Comparison of ENCODE assay signal across 11 cellular contexts in the genomic region with DNA sequence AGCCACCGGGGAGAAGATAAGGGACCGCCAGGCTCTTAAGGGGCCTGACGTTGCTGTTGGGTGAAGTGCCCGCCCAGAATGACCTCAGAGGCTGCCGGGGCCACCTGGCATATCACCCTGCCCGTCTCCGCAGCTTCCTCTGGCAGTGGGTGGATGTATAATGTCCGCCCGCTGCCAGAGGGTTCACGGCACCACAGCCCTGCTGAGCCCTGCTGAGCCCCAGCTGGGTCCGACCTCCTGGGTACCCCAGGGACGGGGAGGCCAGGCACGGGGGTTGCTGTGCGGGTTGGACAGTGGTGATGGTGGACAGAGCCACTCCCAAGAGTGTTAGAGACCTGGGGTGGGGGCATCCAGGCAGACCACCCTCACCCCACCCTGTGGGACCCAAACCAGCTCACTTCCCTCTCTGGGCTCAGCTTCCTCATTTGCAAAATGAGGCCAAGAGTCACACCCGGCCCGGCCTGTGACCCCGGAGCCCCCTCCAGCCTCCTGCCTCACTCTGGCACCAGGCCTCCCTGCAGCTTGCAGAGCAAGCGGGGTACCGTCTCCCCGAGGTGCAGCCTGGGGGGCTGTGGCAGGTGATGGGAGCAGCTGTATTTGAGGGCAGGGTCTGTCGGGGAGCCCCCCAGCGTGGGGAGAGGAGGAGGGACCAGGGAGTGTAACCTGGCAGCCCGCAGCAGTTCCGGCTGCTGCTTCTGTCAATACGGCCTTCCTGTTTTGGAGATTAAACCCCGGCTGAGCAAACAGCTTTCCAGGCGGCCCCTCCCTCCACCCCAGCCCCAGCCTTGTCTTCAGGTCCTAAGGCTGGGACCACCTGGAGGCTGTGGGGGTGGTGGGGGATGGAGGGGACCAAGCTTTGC. TPM values are rescaled to one million over a fixed set of nuclear protein-coding genes. Genes with fewer than 3 reads are reported as not detected.
A peak's percentile ranks its signal among the peaks of the same experiment; 100 is the strongest.
DNase-seq lines count a peak whose midpoint lies in the region; TF ChIP-seq lines count a peak whose summit lies in the region.
"Had no signal": no experiment of that assay in that cellular context is flagged by ENCODE, and none has a peak within 500 bp of the region (broad histone marks: within the 10 kb centered on the region; RNA-seq: fewer than 3 reads in every experiment).

No MANE protein-coding gene starts in this region.

- H3K9me3 Mint-ChIP-seq in activated naive CD8-positive, alpha-beta T cell (ENCODE audit: low read depth) = no peaks in the 10 kb centered on the region
- H3K9me3 Mint-ChIP-seq in neural progenitor cell = no peaks in the 10 kb centered on the region

- no peaks in the 10 kb centered on the region for H3K36me3 Mint-ChIP-seq in activated naive CD8-positive, alpha-beta T cell
- H3K36me3 Mint-ChIP-seq in neural progenitor cell = no peaks in the 10 kb centered on the region

- no peak overlapping the region for H3K4me3 ChIP-seq in neural progenitor cell
- H3K4me3 ChIP-seq: lung had no signal

- CTCF ChIA-PET in RWPE1 (lab: Yijun Ruan, JAX) = no interaction called here

- H3K4me1 ChIP-seq in neural progenitor cell = peaks cover 44% of the 10 kb centered on the region

- H3K4me1 Mint-ChIP-seq in activated naive CD8-positive, alpha-beta T cell (ENCODE audit: low read depth) = peaks cover 42% of the 10 kb centered on the region
- peaks cover 41% of the 10 kb centered on the region for H3K4me1 Mint-ChIP-seq in neural progenitor cell

- TF ChIP-seq CTCF in RWPE1 (conservative IDR thresholded peaks at IDR 0.05; ENCODE audit: low read depth) (no peak), neural progenitor cell (IDR thresholded peaks at IDR 0.05) (no peak)

- H2AFZ ChIP-seq in neural progenitor cell (replicated peaks) = no peak overlapping the region

- H3K27ac Mint-ChIP-seq in activated naive CD8-positive, alpha-beta T cell = peak overlapping the region; percentile 89
- H3K27ac Mint-ChIP-seq in neural progenitor cell = no peak overlapping the region

- H3K4me3 Mint-ChIP-seq in activated naive CD8-positive, alpha-beta T cell = peak overlapping the region; percentile 70
- H3K4me3 Mint-ChIP-seq in neural progenitor cell = no peak overlapping the region

- H3K27ac ChIP-seq in RWPE1 (peak overlapping the region; percentile 87), neural progenitor cell (no peak overlapping the region), caudate nucleus (ENCODE audit: low read depth, low read length) (no peak overlapping the region)

- no peak overlapping the region for H3K9ac ChIP-seq in neural progenitor cell

- no peaks in the 10 kb centered on the region for H4K20me1 ChIP-seq in neural progenitor cell (ENCODE audit: low read depth)

- POLR2A ChIA-PET in RWPE1 (lab: Yijun Ruan, JAX; ENCODE audit: low non-redundant PET) = no interaction called here

- peaks cover 24% of the 10 kb centered on the region for H3F3A ChIP-seq in neural progenitor cell (ENCODE audit: low read depth)

- no peaks in the 10 kb centered on the region for H3K79me2 ChIP-seq in neural progenitor cell (ENCODE audit: low read depth)

- peak overlapping the region; percentile 14 for H3K4me2 ChIP-seq in neural progenitor cell

- no peaks in the 10 kb centered on the region for H3K27me3 ChIP-seq in neural progenitor cell

- H3K36me3 ChIP-seq in neural progenitor cell = no peaks in the 10 kb centered on the region

- no peaks in the 10 kb centered on the region for H3K27me3 Mint-ChIP-seq in activated naive CD8-positive, alpha-beta T cell
- H3K27me3 Mint-ChIP-seq in neural progenitor cell (ENCODE audit: insufficient read depth, low read depth) = peaks cover 10% of the 10 kb centered on the region

- no peaks in the 10 kb centered on the region for H3K9me3 ChIP-seq in neural progenitor cell (ENCODE audit: low read depth)
- H3K9me3 ChIP-seq: Caco-2 had no signal

- DNase-seq in activated T-cell treated with anti-CD3 and anti-CD28 coated beads for 1 hour (ENCODE audit: low read depth) (peak; percentile 56), activated T-cell treated with anti-CD3 and anti-CD28 coated beads for 4 hours (no peak), RWPE1 (ENCODE audit: low spot score) (no peak), neural progenitor cell (ENCODE audit: low spot score) (peak; percentile 47), SW480 (ENCODE audit: low spot score) (no peak), HCEC 1CT (no peak), caudate nucleus (lab: John Stamatoyannopoulos, UW) (no peak)

RNA-seq across cellular contexts. Expression of gene LFNG, which starts 8.4 kb away (rescaled TPM):
- total RNA-seq in neural progenitor cell (ENCODE audit: low replicate concordance) = 58.0 and 177 TPM in 2 replicates

RNA-seq across cellular contexts. Expression of gene GRIFIN, which starts 34.9 kb away (rescaled TPM):
- not detected in 2 replicates for total RNA-seq in neural progenitor cell (ENCODE audit: low replicate concordance)
- total RNA-seq: Caco-2, lung, SK-MEL-5 had no signal

RNA-seq across cellular contexts. Expression of gene BRAT1, which starts 44.2 kb away (rescaled TPM):
- 9.3 and 52.2 TPM in 2 replicates for total RNA-seq in neural progenitor cell (ENCODE audit: low replicate concordance)

RNA-seq across cellular contexts. Expression of gene IQCE, which starts 47.6 kb away (rescaled TPM):
- total RNA-seq in neural progenitor cell (ENCODE audit: low replicate concordance) = 4.6 and 10.1 TPM in 2 replicates

Comparison
In these comparisons a context has a peak if more than half of its experiments do, and no peak if none do; other contexts are left out.
1. DNase-seq: peak in activated T-cell treated with anti-CD3 and anti-CD28 coated beads for 1 hour (single experiment) and neural progenitor cell (single experiment); none in activated T-cell treated with anti-CD3 and anti-CD28 coated beads for 4 hours (single experiment), RWPE1 (single experiment), SW480 (single experiment), HCEC 1CT (single experiment) and caudate nucleus (0 of 61).